1 cellular context compared by ENCODE assay signal in the genomic region with DNA sequence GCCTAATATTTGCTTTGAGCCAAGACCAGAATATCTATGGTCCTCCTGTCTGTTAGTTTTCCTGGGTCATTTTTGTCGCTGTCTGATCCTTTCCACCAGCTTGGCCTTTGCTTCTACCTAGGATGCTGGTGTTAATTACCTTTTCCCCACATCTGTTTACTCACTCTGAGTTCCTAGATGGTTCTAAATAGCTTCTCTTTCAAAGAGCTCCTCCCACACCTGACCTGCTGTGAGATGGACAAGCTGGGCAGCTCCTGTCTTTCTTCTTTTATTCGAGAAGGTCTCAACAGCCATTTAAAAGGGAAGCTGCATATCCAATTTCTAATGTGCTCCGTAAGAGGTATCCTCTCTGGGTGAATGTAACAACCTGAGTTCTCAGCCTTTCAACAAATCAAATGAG.
TF ChIP-seq lines count a peak whose summit lies in the region.

No MANE protein-coding gene starts in this region.

TF ChIP-seq in HepG2, 621 proteins besides CTCF, POLR2A, EP300 and RAD21:
- TF ChIP-seq, protein P1, sequence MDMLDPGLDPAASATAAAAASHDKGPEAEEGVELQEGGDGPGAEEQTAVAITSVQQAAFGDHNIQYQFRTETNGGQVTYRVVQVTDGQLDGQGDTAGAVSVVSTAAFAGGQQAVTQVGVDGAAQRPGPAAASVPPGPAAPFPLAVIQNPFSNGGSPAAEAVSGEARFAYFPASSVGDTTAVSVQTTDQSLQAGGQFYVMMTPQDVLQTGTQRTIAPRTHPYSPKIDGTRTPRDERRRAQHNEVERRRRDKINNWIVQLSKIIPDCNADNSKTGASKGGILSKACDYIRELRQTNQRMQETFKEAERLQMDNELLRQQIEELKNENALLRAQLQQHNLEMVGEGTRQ (IDR thresholded peaks at IDR 0.05; ENCODE audit: low read depth, low read length) = no peak
- TF ChIP-seq, protein P1 (CRISPR knock-in tag; IDR thresholded peaks at IDR 0.05; ENCODE audit: borderline replicate concordance) = no peak
- TF ChIP-seq, protein P2, sequence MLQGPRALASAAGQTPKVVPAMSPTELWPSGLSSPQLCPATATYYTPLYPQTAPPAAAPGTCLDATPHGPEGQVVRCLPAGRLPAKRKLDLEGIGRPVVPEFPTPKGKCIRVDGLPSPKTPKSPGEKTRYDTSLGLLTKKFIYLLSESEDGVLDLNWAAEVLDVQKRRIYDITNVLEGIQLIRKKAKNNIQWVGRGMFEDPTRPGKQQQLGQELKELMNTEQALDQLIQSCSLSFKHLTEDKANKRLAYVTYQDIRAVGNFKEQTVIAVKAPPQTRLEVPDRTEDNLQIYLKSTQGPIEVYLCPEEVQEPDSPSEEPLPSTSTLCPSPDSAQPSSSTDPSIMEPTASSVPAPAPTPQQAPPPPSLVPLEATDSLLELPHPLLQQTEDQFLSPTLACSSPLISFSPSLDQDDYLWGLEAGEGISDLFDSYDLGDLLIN (CRISPR knock-in tag; IDR thresholded peaks at IDR 0.05; ENCODE audit: borderline replicate concordance) = no peak
- no peak for TF ChIP-seq ZNF615 (CRISPR knock-in tag; IDR thresholded peaks at IDR 0.05; ENCODE audit: borderline replicate concordance)
- no peak for TF ChIP-seq MYNN (CRISPR knock-in tag; IDR thresholded peaks at IDR 0.05; ENCODE audit: low read depth)
- TF ChIP-seq, protein P3, sequence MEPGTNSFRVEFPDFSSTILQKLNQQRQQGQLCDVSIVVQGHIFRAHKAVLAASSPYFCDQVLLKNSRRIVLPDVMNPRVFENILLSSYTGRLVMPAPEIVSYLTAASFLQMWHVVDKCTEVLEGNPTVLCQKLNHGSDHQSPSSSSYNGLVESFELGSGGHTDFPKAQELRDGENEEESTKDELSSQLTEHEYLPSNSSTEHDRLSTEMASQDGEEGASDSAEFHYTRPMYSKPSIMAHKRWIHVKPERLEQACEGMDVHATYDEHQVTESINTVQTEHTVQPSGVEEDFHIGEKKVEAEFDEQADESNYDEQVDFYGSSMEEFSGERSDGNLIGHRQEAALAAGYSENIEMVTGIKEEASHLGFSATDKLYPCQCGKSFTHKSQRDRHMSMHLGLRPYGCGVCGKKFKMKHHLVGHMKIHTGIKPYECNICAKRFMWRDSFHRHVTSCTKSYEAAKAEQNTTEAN (CRISPR knock-in tag; conservative IDR thresholded peaks at IDR 0.05) = no peak
- TF ChIP-seq SMARCC2 (IDR thresholded peaks at IDR 0.05) = no peak
- TF ChIP-seq, protein P4, sequence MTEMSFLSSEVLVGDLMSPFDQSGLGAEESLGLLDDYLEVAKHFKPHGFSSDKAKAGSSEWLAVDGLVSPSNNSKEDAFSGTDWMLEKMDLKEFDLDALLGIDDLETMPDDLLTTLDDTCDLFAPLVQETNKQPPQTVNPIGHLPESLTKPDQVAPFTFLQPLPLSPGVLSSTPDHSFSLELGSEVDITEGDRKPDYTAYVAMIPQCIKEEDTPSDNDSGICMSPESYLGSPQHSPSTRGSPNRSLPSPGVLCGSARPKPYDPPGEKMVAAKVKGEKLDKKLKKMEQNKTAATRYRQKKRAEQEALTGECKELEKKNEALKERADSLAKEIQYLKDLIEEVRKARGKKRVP (CRISPR knock-in tag; IDR thresholded peaks at IDR 0.05) = no peak
- TF ChIP-seq SOX13 (IDR thresholded peaks at IDR 0.05) = no peak
- TF ChIP-seq SOX13 (CRISPR knock-in tag; conservative IDR thresholded peaks at IDR 0.05 in 1 of 2, IDR thresholded peaks at IDR 0.05 in 1 of 2) = no peak
- no peak for TF ChIP-seq ARHGAP35 (CRISPR knock-in tag; IDR thresholded peaks at IDR 0.05; ENCODE audit: borderline replicate concordance)
- TF ChIP-seq ZNF572 (CRISPR knock-in tag; IDR thresholded peaks at IDR 0.05) = no peak
TF ChIP-seq in HepG2: peak in this region for 0.
